ENCODE assay signal across 15 cellular contexts in the genomic region with DNA sequence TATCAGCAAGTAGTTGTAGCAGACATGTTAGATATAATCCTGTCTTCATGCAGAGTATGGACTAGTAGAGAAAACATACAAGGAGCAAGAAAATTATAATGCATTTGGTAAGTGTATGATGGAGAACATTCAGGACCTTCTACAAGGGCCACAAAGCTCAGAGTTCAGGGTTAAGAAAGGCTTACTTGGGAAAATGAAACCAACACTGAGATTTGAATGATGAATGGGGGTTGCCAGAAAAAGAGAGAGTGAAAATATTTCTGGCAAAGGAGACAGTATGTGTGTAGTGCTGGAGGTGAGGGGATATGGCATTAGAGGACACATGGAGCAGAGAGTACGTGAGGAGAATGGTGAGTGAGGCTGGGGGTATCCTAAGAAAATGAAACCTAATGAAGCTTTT.
DNase-seq lines count a peak whose midpoint lies in the region; ATAC-seq and TF ChIP-seq lines count a peak whose summit lies in the region.
"Had no signal": no experiment of that assay in that cellular context is flagged by ENCODE, and none has a peak within 500 bp of the region (broad histone marks: within the 10 kb centered on the region; RNA-seq: fewer than 3 reads in every experiment).

No MANE protein-coding gene starts in this region.

- no peaks in the 10 kb centered on the region for H3K9me3 ChIP-seq in CD4-positive, alpha-beta memory T cell (ENCODE audit: control insufficient read depth in 1 of 2, low read length in 2 of 2)
- H3K9me3 ChIP-seq in right atrium auricular region, result no peaks in the 10 kb centered on the region
- H3K9me3 ChIP-seq: SJSA1 had no signal

- in situ Hi-C loops in KBM-7 (cut with MboI; ENCODE audit: low pct_unique_long_range_greater_than_20kb, low sequenced_read_pairs), result no loop called here

- no peaks in the 10 kb centered on the region for H3K4me1 ChIP-seq in CD4-positive, alpha-beta memory T cell (ENCODE audit: insufficient read depth, low read length)
- no peaks in the 10 kb centered on the region for H3K4me1 ChIP-seq in right atrium auricular region
- H3K4me1 ChIP-seq: SJSA1 had no signal

- ATAC-seq in GM18907 (IDR thresholded peaks at IDR 0.05; ENCODE audit: unreplicated experiment) (peak; percentile 81), GM21717 (IDR thresholded peaks at IDR 0.05; ENCODE audit: unreplicated experiment) (peak; percentile 93), HG03159 (IDR thresholded peaks at IDR 0.05; ENCODE audit: unreplicated experiment) (peak; percentile 54)
- ATAC-seq: stimulated activated memory B cell treated with anti-CD40 and anti-IgM and Interleukin-4, amounts not matched to agents 10 μg/mL and 1 μg/mL and 100 μg/mL, for 72 hours had no signal

- CTCF ChIA-PET in CD4-positive, alpha-beta memory T cell (lab: Charles Lee; ENCODE audit: partially characterized antibody), result no interaction called here

- POLR2A ChIA-PET in CD4-positive, alpha-beta memory T cell (lab: Charles Lee; ENCODE audit: partially characterized antibody), result no interaction called here

- no peaks in the 10 kb centered on the region for H3K36me3 ChIP-seq in CD4-positive, alpha-beta memory T cell (ENCODE audit: insufficient read depth, low read length)
- no peaks in the 10 kb centered on the region for H3K36me3 ChIP-seq in right atrium auricular region
- H3K36me3 ChIP-seq: SJSA1 had no signal

- intact Hi-C loops in CD4-positive, alpha-beta memory T cell (cut with micrococcal nuclease), result no loop called here

- no peaks in the 10 kb centered on the region for H3K27me3 Mint-ChIP-seq in CD4-positive, alpha-beta memory T cell
- H3K27me3 Mint-ChIP-seq: stimulated activated memory B cell treated with anti-CD40 and anti-IgM and Interleukin-4, amounts not matched to agents 10 μg/mL and 1 μg/mL and 100 μg/mL, for 72 hours had no signal

- TF ChIP-seq CTCF in right atrium auricular region (IDR thresholded peaks at IDR 0.05), result no peak

- peaks cover 6 to 9% (median 8%) of the 10 kb centered on the region in 4 donors for H3K4me1 Mint-ChIP-seq in CD4-positive, alpha-beta memory T cell
- H3K4me1 Mint-ChIP-seq: stimulated activated memory B cell treated with anti-CD40 and anti-IgM and Interleukin-4, amounts not matched to agents 10 μg/mL and 1 μg/mL and 100 μg/mL, for 72 hours had no signal

- no peaks in the 10 kb centered on the region for H3K27me3 ChIP-seq in CD4-positive, alpha-beta memory T cell (ENCODE audit: insufficient read depth, low read length)
- H3K27me3 ChIP-seq in right atrium auricular region, result no peaks in the 10 kb centered on the region

- H3K27ac ChIP-seq in CD4-positive, alpha-beta memory T cell (ENCODE audit: low read depth, low read length), result no peak overlapping the region
- no peak overlapping the region for H3K27ac ChIP-seq in right atrium auricular region
- H3K27ac ChIP-seq: epithelial cell of prostate, SJSA1 had no signal

- peak overlapping the region; percentile 6 to 62 (median 36) for H3K4me3 Mint-ChIP-seq in CD4-positive, alpha-beta memory T cell
- H3K4me3 Mint-ChIP-seq: stimulated activated memory B cell treated with anti-CD40 and anti-IgM and Interleukin-4, amounts not matched to agents 10 μg/mL and 1 μg/mL and 100 μg/mL, for 72 hours had no signal

- no peaks in the 10 kb centered on the region for H3K36me3 Mint-ChIP-seq in CD4-positive, alpha-beta memory T cell
- H3K36me3 Mint-ChIP-seq: stimulated activated memory B cell treated with anti-CD40 and anti-IgM and Interleukin-4, amounts not matched to agents 10 μg/mL and 1 μg/mL and 100 μg/mL, for 72 hours had no signal

- H3K27ac Mint-ChIP-seq in CD4-positive, alpha-beta memory T cell, result peak overlapping the region in 1 of 7 donors; percentile 77
- H3K27ac Mint-ChIP-seq: stimulated activated memory B cell treated with anti-CD40 and anti-IgM and Interleukin-4, amounts not matched to agents 10 μg/mL and 1 μg/mL and 100 μg/mL, for 72 hours had no signal

- peaks cover 0 to 5% (median 0%) of the 10 kb centered on the region in 8 donors for H3K9me3 Mint-ChIP-seq in CD4-positive, alpha-beta memory T cell

- DNase-seq in CD4-positive, alpha-beta memory T cell, result no peak
- DNase-seq in stimulated activated CD4-positive, alpha-beta T cell treated with anti-CD3 and anti-CD28 coated beads, Interleukin-1b, Interleukin-23, amount 100 ng/mL, for 48 hours, result no peak
- DNase-seq in right atrium auricular region (ENCODE audit: low spot score) (no peak), HK-2 (ENCODE audit: unreplicated experiment) (no peak), KBM-7 (no peak)
- DNase-seq: cerebellar nuclear complex; NCI-H187 treated with DMSO at 0.1 percent for 48 hours; NK-92 treated with Interleukin-12 subunit alpha and Interleukin-12 subunit beta, amount 100 ng/mL, for 24 hours; stimulated activated CD4-positive, alpha-beta T cell treated with anti-CD3 and anti-CD28 coated beads, Interleukin-2, amount 100 ng/mL, for 48 hours had no signal

- H3K4me3 ChIP-seq in CD4-positive, alpha-beta memory T cell (ENCODE audit: low read length in 2 of 2), result no peak overlapping the region
- no peak overlapping the region for H3K4me3 ChIP-seq in right atrium auricular region
- H3K4me3 ChIP-seq: SJSA1 had no signal
